34 cellular contexts compared by ENCODE assay signal in genomic region chr12:24966951-24967564, GRCh38.
"Had no signal": no experiment of that assay in that cellular context is flagged by ENCODE, and none has a peak within 500 bp of the region (broad histone marks: within the 10 kb centered on the region; RNA-seq: fewer than 3 reads in every experiment).

No MANE protein-coding gene starts in this region.

- H3K4me3 Mint-ChIP-seq: activated CD4-positive, alpha-beta memory T cell treated with anti-CD3 and anti-CD28 coated beads for 36 hours; activated CD4-positive, alpha-beta T cell treated with anti-CD3 and anti-CD28 coated beads for 36 hours; activated CD4-positive, alpha-beta T cell treated with anti-CD3 and anti-CD28 coated beads, Interleukin-2, amount 10 ng/mL, durations not matched to agents 24 days and 14 days; activated CD8-positive, alpha-beta memory T cell treated with anti-CD3 and anti-CD28 coated beads, Interleukin-2, amount 10 ng/mL, durations not matched to agents 7 days and 5 days; activated CD8-positive, alpha-beta T cell treated with anti-CD3 and anti-CD28 coated beads, Interleukin-2, amount 10 ng/mL, durations not matched to agents 7 days and 5 days; activated naive CD4-positive, alpha-beta T cell treated with anti-CD3 and anti-CD28 coated beads for 36 hours; activated naive CD4-positive, alpha-beta T cell treated with anti-CD3 and anti-CD28 coated beads, Interleukin-2, amount 50 U/mL, for 24 hours; activated naive CD8-positive, alpha-beta T cell treated with anti-CD3 and anti-CD28 coated beads for 36 hours; activated naive CD8-positive, alpha-beta T cell treated with anti-CD3 and anti-CD28 coated beads, Interleukin-2, amount 50 U/mL, for 24 hours; activated T-helper 1 cell treated with anti-CD3 and anti-CD28 coated beads, Interleukin-12 subunit alpha, Interleukin-12 subunit beta, Interleukin-2, Interleukin-4 antibody, amounts not matched to agents 30 ng/mL and 10 ng/mL and 1 ng/mL, durations not matched to agents 14 hours and 24 hours and 36 hours; effector memory CD8-positive, alpha-beta T cell; T-helper 17 cell; T-helper 2 cell treated with Interferon-gamma antibody and Interleukin-4, amounts not matched to agents 5 μg/mL and 100 μg/mL, for 36 hours had no signal

- DNase-seq: activated CD4-positive, alpha-beta memory T cell treated with anti-CD3 and anti-CD28 coated beads for 36 hours; activated CD4-positive, alpha-beta T cell treated with anti-CD3 and anti-CD28 coated beads for 36 hours; activated CD4-positive, alpha-beta T cell treated with anti-CD3 and anti-CD28 coated beads, Interleukin-2, amount 10 ng/mL, durations not matched to agents 24 days and 14 days; activated CD4-positive, CD25-positive, alpha-beta regulatory T cell; activated CD4-positive, CD25-positive, alpha-beta regulatory T cell treated with anti-CD3 and anti-CD28 coated beads, Interleukin-2, amount 50 U/mL, for 72 hours; activated CD8-positive, alpha-beta memory T cell treated with anti-CD3 and anti-CD28 coated beads, Interleukin-2, amount 10 ng/mL, durations not matched to agents 7 days and 5 days; activated CD8-positive, alpha-beta memory T cell treated with anti-CD3 and anti-CD28 coated beads, Interleukin-2, amount 50 U/mL, for 4 hours; activated CD8-positive, alpha-beta T cell treated with anti-CD3 and anti-CD28 coated beads, Interleukin-2, amount 10 ng/mL, durations not matched to agents 7 days and 5 days; activated effector memory CD4-positive, alpha-beta T cell treated with anti-CD3 and anti-CD28 coated beads, Interleukin-2, amount 50 U/mL, for 16 hours; activated naive CD4-positive, alpha-beta T cell treated with anti-CD3 and anti-CD28 coated beads for 36 hours; activated naive CD8-positive, alpha-beta T cell treated with anti-CD3 and anti-CD28 coated beads for 36 hours; activated naive CD8-positive, alpha-beta T cell treated with anti-CD3 and anti-CD28 coated beads, Interleukin-2, amount 50 U/mL, for 24 hours; activated T-cell treated with anti-CD3 and anti-CD28 coated beads, Interleukin-2, amount 50 U/mL, for 1 hour; activated T-cell treated with anti-CD3 and anti-CD28 coated beads, Interleukin-2, amount 50 U/mL, for 48 hours; adrenal gland; amygdala; aorta; body of pancreas; caudate nucleus; cortex of kidney; dermis blood vessel endothelial cell; effector CD4-positive, alpha-beta T cell; effector memory CD8-positive, alpha-beta T cell; erythroblast; foreskin keratinocyte; gastrocnemius medialis; T-helper 1 cell; T-helper 17 cell; T1000 had no signal

- H3K27me3 ChIP-seq: adrenal gland, body of pancreas, esophagus muscularis mucosa, foreskin keratinocyte, gastrocnemius medialis had no signal

- H3K9me3 ChIP-seq: body of pancreas, gastrocnemius medialis had no signal

- ATAC-seq: activated CD4-positive, alpha-beta T cell treated with anti-CD3 and anti-CD28 coated beads for 36 hours; activated CD8-positive, alpha-beta memory T cell treated with anti-CD3 and anti-CD28 coated beads, Interleukin-2, amount 10 ng/mL, durations not matched to agents 7 days and 5 days; activated CD8-positive, alpha-beta T cell treated with anti-CD3 and anti-CD28 coated beads, Interleukin-2, amount 10 ng/mL, durations not matched to agents 7 days and 5 days; activated naive CD8-positive, alpha-beta T cell treated with anti-CD3 and anti-CD28 coated beads, Interleukin-2, amount 50 U/mL, for 24 hours; body of pancreas; effector memory CD8-positive, alpha-beta T cell; foreskin keratinocyte; gastrocnemius medialis; T-helper 17 cell had no signal

- H3K4me3 ChIP-seq: adrenal gland, body of pancreas, esophagus muscularis mucosa, gastrocnemius medialis had no signal

- H3K36me3 ChIP-seq: adrenal gland, esophagus muscularis mucosa, gastrocnemius medialis had no signal

- H3K4me1 Mint-ChIP-seq: activated CD4-positive, alpha-beta T cell treated with anti-CD3 and anti-CD28 coated beads for 36 hours; activated CD4-positive, alpha-beta T cell treated with anti-CD3 and anti-CD28 coated beads, Interleukin-2, amount 10 ng/mL, durations not matched to agents 24 days and 14 days; activated CD8-positive, alpha-beta memory T cell treated with anti-CD3 and anti-CD28 coated beads, Interleukin-2, amount 10 ng/mL, durations not matched to agents 7 days and 5 days; activated naive CD4-positive, alpha-beta T cell treated with anti-CD3 and anti-CD28 coated beads, Interleukin-2, amount 50 U/mL, for 24 hours; activated naive CD8-positive, alpha-beta T cell treated with anti-CD3 and anti-CD28 coated beads for 36 hours; activated naive CD8-positive, alpha-beta T cell treated with anti-CD3 and anti-CD28 coated beads, Interleukin-2, amount 50 U/mL, for 24 hours; T-helper 17 cell had no signal

- H3K27ac ChIP-seq: adrenal gland, body of pancreas, esophagus muscularis mucosa, foreskin keratinocyte, gastrocnemius medialis had no signal

- H3K27me3 Mint-ChIP-seq: activated CD4-positive, alpha-beta memory T cell treated with anti-CD3 and anti-CD28 coated beads for 36 hours; activated CD4-positive, alpha-beta T cell treated with anti-CD3 and anti-CD28 coated beads, Interleukin-2, amount 10 ng/mL, durations not matched to agents 24 days and 14 days; activated naive CD4-positive, alpha-beta T cell treated with anti-CD3 and anti-CD28 coated beads, Interleukin-2, amount 50 U/mL, for 24 hours; activated naive CD8-positive, alpha-beta T cell treated with anti-CD3 and anti-CD28 coated beads for 36 hours; activated naive CD8-positive, alpha-beta T cell treated with anti-CD3 and anti-CD28 coated beads, Interleukin-2, amount 50 U/mL, for 24 hours; effector memory CD8-positive, alpha-beta T cell had no signal

- H3K27ac Mint-ChIP-seq: activated CD4-positive, alpha-beta memory T cell treated with anti-CD3 and anti-CD28 coated beads for 36 hours; activated CD4-positive, alpha-beta T cell treated with anti-CD3 and anti-CD28 coated beads for 36 hours; activated CD4-positive, alpha-beta T cell treated with anti-CD3 and anti-CD28 coated beads, Interleukin-2, amount 10 ng/mL, durations not matched to agents 24 days and 14 days; activated CD8-positive, alpha-beta memory T cell treated with anti-CD3 and anti-CD28 coated beads, Interleukin-2, amount 10 ng/mL, durations not matched to agents 7 days and 5 days; activated CD8-positive, alpha-beta T cell treated with anti-CD3 and anti-CD28 coated beads, Interleukin-2, amount 10 ng/mL, durations not matched to agents 7 days and 5 days; activated naive CD4-positive, alpha-beta T cell treated with anti-CD3 and anti-CD28 coated beads for 36 hours; activated naive CD4-positive, alpha-beta T cell treated with anti-CD3 and anti-CD28 coated beads, Interleukin-2, amount 50 U/mL, for 24 hours; activated naive CD8-positive, alpha-beta T cell treated with anti-CD3 and anti-CD28 coated beads for 36 hours; activated naive CD8-positive, alpha-beta T cell treated with anti-CD3 and anti-CD28 coated beads, Interleukin-2, amount 50 U/mL, for 24 hours; activated T-helper 1 cell treated with anti-CD3 and anti-CD28 coated beads, Interleukin-12 subunit alpha, Interleukin-12 subunit beta, Interleukin-2, Interleukin-4 antibody, amounts not matched to agents 30 ng/mL and 10 ng/mL and 1 ng/mL, durations not matched to agents 14 hours and 24 hours and 36 hours; activated T-helper 2 cell treated with anti-CD3 and anti-CD28 coated beads, Interferon-gamma antibody, Interleukin-2, Interleukin-4, amounts not matched to agents 10 μg/mL and 5 μg/mL and 100 μg/mL, durations not matched to agents 14 hours and 24 hours and 36 hours; effector memory CD8-positive, alpha-beta T cell; T-helper 17 cell; T-helper 2 cell treated with Interferon-gamma antibody and Interleukin-4, amounts not matched to agents 5 μg/mL and 100 μg/mL, for 36 hours had no signal

- H3K4me1 ChIP-seq: adrenal gland, body of pancreas, esophagus muscularis mucosa, foreskin keratinocyte, gastrocnemius medialis had no signal
